In genomic region chr5:76766746-76767145, GRCh38 we compare ENCODE assay signal across 1 cellular context.
TF ChIP-seq lines count a peak whose summit lies in the region.

No MANE protein-coding gene starts in this region.

TF ChIP-seq in HepG2, 621 proteins besides CTCF, POLR2A, EP300 and RAD21 (continued from another document):
- TF ChIP-seq ZNF260 (CRISPR knock-in tag; IDR thresholded peaks at IDR 0.05; ENCODE audit: borderline replicate concordance, low read depth) (no peak), GABPA (IDR thresholded peaks at IDR 0.05; ENCODE audit: low read depth, low read length) (no peak), GABPA (CRISPR knock-in tag; IDR thresholded peaks at IDR 0.05; ENCODE audit: low read depth) (no peak), NFYC (CRISPR knock-in tag; IDR thresholded peaks at IDR 0.05) (no peak), ZNF800 (CRISPR knock-in tag; IDR thresholded peaks at IDR 0.05) (no peak), ZNF446 (CRISPR knock-in tag; IDR thresholded peaks at IDR 0.05) (no peak), ZNF275 (CRISPR knock-in tag; IDR thresholded peaks at IDR 0.05; ENCODE audit: borderline replicate concordance) (no peak), ZNF816 (CRISPR knock-in tag; IDR thresholded peaks at IDR 0.05; ENCODE audit: borderline replicate concordance) (no peak), RFXANK (CRISPR knock-in tag; IDR thresholded peaks at IDR 0.05) (no peak), ZNF160 (CRISPR knock-in tag; IDR thresholded peaks at IDR 0.05) (no peak), CENPX (CRISPR knock-in tag; IDR thresholded peaks at IDR 0.05) (no peak), DPF2 (CRISPR knock-in tag; IDR thresholded peaks at IDR 0.05; ENCODE audit: borderline replicate concordance, low read depth) (no peak), ZNF7 (CRISPR knock-in tag; IDR thresholded peaks at IDR 0.05) (no peak)
